Comparison of ENCODE assay signal across 18 cellular contexts in the genomic region with DNA sequence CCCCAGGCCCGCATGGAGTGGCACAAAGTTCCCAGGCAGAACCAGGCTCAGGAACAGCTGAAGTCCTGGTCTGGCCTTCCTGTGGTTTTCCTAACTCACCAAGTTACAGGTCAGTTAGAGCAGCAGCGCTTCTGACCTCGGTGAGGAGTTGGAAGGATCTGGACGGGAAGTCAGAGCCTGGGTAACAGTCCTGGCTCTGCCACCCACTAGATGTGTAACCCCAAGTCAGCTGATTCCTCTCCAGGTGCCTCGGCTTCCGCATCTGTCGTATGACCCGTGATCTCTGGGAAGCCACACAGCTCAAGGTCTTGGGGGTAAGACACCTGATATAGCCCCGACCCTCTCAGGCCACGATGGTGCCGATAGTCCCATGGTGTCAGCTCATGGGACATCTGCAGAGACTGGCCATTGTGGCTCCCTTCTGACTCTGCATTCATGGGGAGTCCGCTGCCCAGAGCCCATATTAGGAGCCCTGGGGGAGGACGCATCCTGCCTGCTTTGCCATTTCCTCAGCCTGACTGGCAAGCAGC.
"Had no signal": no experiment of that assay in that cellular context is flagged by ENCODE, and none has a peak within 500 bp of the region (broad histone marks: within the 10 kb centered on the region; RNA-seq: fewer than 3 reads in every experiment).

No MANE protein-coding gene starts in this region.

- H3K4me1 Mint-ChIP-seq: activated CD4-positive, alpha-beta T cell treated with anti-CD3 and anti-CD28 coated beads for 36 hours had no signal

- H3K27ac ChIP-seq: breast epithelium, colonic mucosa, esophagus muscularis mucosa, sigmoid colon, thyroid gland had no signal

- ATAC-seq: activated CD4-positive, alpha-beta T cell treated with anti-CD3 and anti-CD28 coated beads for 36 hours had no signal

- H3K4me2 ChIP-seq: smooth muscle cell had no signal

- H3K4me3 ChIP-seq: breast epithelium, colonic mucosa, esophagus muscularis mucosa, sigmoid colon, smooth muscle cell, thyroid gland had no signal

- H3K27ac Mint-ChIP-seq: activated B cell treated with CpG ODN at 0.5 μM for 24 hours; activated CD4-positive, alpha-beta T cell treated with anti-CD3 and anti-CD28 coated beads for 36 hours; activated naive CD8-positive, alpha-beta T cell treated with anti-CD3 and anti-CD28 coated beads for 36 hours; activated T-helper 1 cell treated with anti-CD3 and anti-CD28 coated beads, Interleukin-12 subunit alpha, Interleukin-12 subunit beta, Interleukin-2, Interleukin-4 antibody, amounts not matched to agents 30 ng/mL and 10 ng/mL and 1 ng/mL, durations not matched to agents 14 hours and 24 hours and 36 hours; progenitor cell of endocrine pancreas; T-helper 1 cell treated with Interleukin-12 subunit alpha and Interleukin-12 subunit beta and Interleukin-4 antibody, amounts not matched to agents 30 μg/mL and 1 μg/mL, for 36 hours had no signal

- H3K27me3 Mint-ChIP-seq: activated CD4-positive, alpha-beta T cell treated with anti-CD3 and anti-CD28 coated beads for 36 hours had no signal

- H3K4me1 ChIP-seq: breast epithelium, colonic mucosa, thyroid gland had no signal

- H3K9me3 ChIP-seq: breast epithelium, colonic mucosa, esophagus muscularis mucosa, sigmoid colon, thyroid gland had no signal

- H3K27me3 ChIP-seq: breast epithelium, colonic mucosa, sigmoid colon, thyroid gland had no signal

- H3K36me3 Mint-ChIP-seq: activated naive CD8-positive, alpha-beta T cell treated with anti-CD3 and anti-CD28 coated beads for 36 hours had no signal

- H3K9me3 Mint-ChIP-seq: activated B cell treated with CpG ODN at 0.5 μM for 24 hours; activated naive CD8-positive, alpha-beta T cell treated with anti-CD3 and anti-CD28 coated beads for 36 hours had no signal

- DNase-seq: activated B cell treated with CpG ODN at 0.5 μM for 24 hours; activated CD4-positive, alpha-beta T cell treated with anti-CD3 and anti-CD28 coated beads for 36 hours; activated CD4-positive, alpha-beta T cell treated with anti-CD3 and anti-CD28 coated beads, Interleukin-2, amount 50 U/mL, for 4 hours; activated naive CD8-positive, alpha-beta T cell treated with anti-CD3 and anti-CD28 coated beads for 36 hours; colonic mucosa; hippocampal formation; retina; sigmoid colon; stimulated activated CD4-positive, alpha-beta T cell treated with anti-CD3 and anti-CD28 coated beads, Interleukin-2, amount 100 ng/mL, for 48 hours; stimulated activated naive CD4-positive, alpha-beta T cell treated with Interleukin-2 at 50 U/mL for 16 hours; T1000; thyroid gland had no signal

- H3K36me3 ChIP-seq: breast epithelium, colonic mucosa, esophagus muscularis mucosa, sigmoid colon, thyroid gland had no signal

- H3K4me3 Mint-ChIP-seq: activated B cell treated with CpG ODN at 0.5 μM for 24 hours; activated CD4-positive, alpha-beta T cell treated with anti-CD3 and anti-CD28 coated beads for 36 hours; activated naive CD8-positive, alpha-beta T cell treated with anti-CD3 and anti-CD28 coated beads for 36 hours; activated T-helper 1 cell treated with anti-CD3 and anti-CD28 coated beads, Interleukin-12 subunit alpha, Interleukin-12 subunit beta, Interleukin-2, Interleukin-4 antibody, amounts not matched to agents 30 ng/mL and 10 ng/mL and 1 ng/mL, durations not matched to agents 14 hours and 24 hours and 36 hours; T-helper 1 cell treated with Interleukin-12 subunit alpha and Interleukin-12 subunit beta and Interleukin-4 antibody, amounts not matched to agents 30 μg/mL and 1 μg/mL, for 36 hours had no signal
